14 cellular contexts compared by ENCODE assay signal in genomic region chr22:31866918-31867317, GRCh38.
"Had no signal": no experiment of that assay in that cellular context is flagged by ENCODE, and none has a peak within 500 bp of the region (broad histone marks: within the 10 kb centered on the region; RNA-seq: fewer than 3 reads in every experiment).

No MANE protein-coding gene starts in this region.

- H3K4me3 ChIP-seq: suprapubic skin, upper lobe of left lung had no signal

- H3K27me3 Mint-ChIP-seq: activated naive CD4-positive, alpha-beta T cell treated with anti-CD3 and anti-CD28 coated beads, Interleukin-2, amount 50 U/mL, for 24 hours; brain; central memory CD8-positive, alpha-beta T cell; dendritic cell treated with granulocyte-macrophage colony-stimulating factor and Interleukin-4, amounts not matched to agents 40 ng/mL and 50 ng/mL, for 4 days had no signal

- H3K4me1 Mint-ChIP-seq: activated naive CD4-positive, alpha-beta T cell treated with anti-CD3 and anti-CD28 coated beads, Interleukin-2, amount 50 U/mL, for 24 hours; brain; neural crest cell had no signal

- DNase-seq: activated CD4-positive, alpha-beta T cell treated with anti-CD3 and anti-CD28 coated beads, Interleukin-2, amount 50 U/mL, for 1 hour; activated effector memory CD4-positive, alpha-beta T cell treated with Interleukin-2 at 50 U/mL for 16 hours; activated T-cell treated with anti-CD3 and anti-CD28 coated beads for 4 hours; amygdala; hypothalamus; stimulated activated CD4-positive, alpha-beta T cell treated with anti-CD3 and anti-CD28 coated beads, Interleukin-12 subunit alpha, Interleukin-12 subunit beta, amount 100 ng/mL, for 4 hours; stimulated activated naive CD4-positive, alpha-beta T cell treated with Interleukin-2 at 50 U/mL for 16 hours; upper lobe of left lung had no signal

- H3K27ac ChIP-seq: suprapubic skin, upper lobe of left lung had no signal

- H3K4me3 Mint-ChIP-seq: activated naive CD4-positive, alpha-beta T cell treated with anti-CD3 and anti-CD28 coated beads, Interleukin-2, amount 50 U/mL, for 24 hours; brain; central memory CD8-positive, alpha-beta T cell; dendritic cell treated with granulocyte-macrophage colony-stimulating factor and Interleukin-4, amounts not matched to agents 40 ng/mL and 50 ng/mL, for 4 days; neural crest cell had no signal

- H3K27me3 ChIP-seq: suprapubic skin, upper lobe of left lung had no signal

- H3K9me3 ChIP-seq: suprapubic skin, upper lobe of left lung had no signal

- H3K9me3 Mint-ChIP-seq: activated naive CD4-positive, alpha-beta T cell treated with anti-CD3 and anti-CD28 coated beads, Interleukin-2, amount 50 U/mL, for 24 hours; brain; central memory CD8-positive, alpha-beta T cell; dendritic cell treated with granulocyte-macrophage colony-stimulating factor and Interleukin-4, amounts not matched to agents 40 ng/mL and 50 ng/mL, for 4 days; neural crest cell had no signal

- H3K27ac Mint-ChIP-seq: activated naive CD4-positive, alpha-beta T cell treated with anti-CD3 and anti-CD28 coated beads, Interleukin-2, amount 50 U/mL, for 24 hours; dendritic cell treated with granulocyte-macrophage colony-stimulating factor and Interleukin-4, amounts not matched to agents 40 ng/mL and 50 ng/mL, for 4 days had no signal
